ENCODE assay signal across 11 cellular contexts in the genomic region with DNA sequence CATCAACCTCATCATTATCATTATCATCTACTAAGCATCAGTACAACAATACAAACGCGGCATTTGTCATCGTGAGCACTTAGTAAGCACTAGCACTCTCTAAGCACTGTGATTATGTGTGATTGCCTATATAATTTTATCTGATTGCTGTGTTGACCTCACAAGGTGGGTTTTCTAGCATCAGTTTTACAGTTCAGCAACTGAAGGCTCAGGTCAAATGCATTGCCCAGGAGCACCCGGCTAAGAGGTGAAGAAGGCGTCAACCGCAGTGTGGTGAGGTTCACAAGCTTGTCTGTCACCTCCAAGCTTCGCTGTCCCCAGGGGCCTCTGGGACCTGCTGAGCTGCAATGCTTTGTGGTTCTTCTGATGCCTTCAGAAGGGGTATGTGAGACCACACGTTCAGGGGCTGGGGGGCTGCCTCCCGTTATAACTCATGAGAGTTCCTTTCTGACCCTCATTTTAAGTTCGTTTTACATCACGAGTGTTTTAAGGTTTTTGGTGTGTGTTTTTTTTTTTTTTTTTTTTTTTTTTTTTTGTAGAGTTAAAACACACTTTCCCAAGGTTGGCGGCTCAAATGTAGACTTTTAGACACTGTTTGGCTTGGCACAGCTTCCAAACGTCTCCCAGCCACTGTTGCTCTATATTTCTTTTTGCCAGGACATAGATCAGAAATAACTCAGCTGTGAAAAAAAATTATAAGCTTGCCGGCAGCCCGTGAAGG. TPM values are rescaled to one million over a fixed set of nuclear protein-coding genes. Genes with fewer than 3 reads are reported as not detected.
DNase-seq lines count a peak whose midpoint lies in the region; ATAC-seq, FAIRE-seq and TF ChIP-seq lines count a peak whose summit lies in the region.
"Had no signal": no experiment of that assay in that cellular context is flagged by ENCODE, and none has a peak within 500 bp of the region (broad histone marks: within the 10 kb centered on the region; RNA-seq: fewer than 3 reads in every experiment).

No MANE protein-coding gene starts in this region.

- no peaks in the 10 kb centered on the region for H3K36me3 ChIP-seq in kidney (ENCODE audit: control insufficient read depth in 1 of 2, insufficient read depth in 2 of 2, low read length in 2 of 2)
- no peaks in the 10 kb centered on the region for H3K36me3 ChIP-seq in transverse colon

- no peak overlapping the region for H3K9ac ChIP-seq in kidney (ENCODE audit: low read length in 2 of 2)

- no peak for TF ChIP-seq POLR2A in transverse colon (IDR thresholded peaks at IDR 0.05)

- POLR2A ChIA-PET in activated CD4-positive, alpha-beta memory T cell treated with anti-CD3 and anti-CD28 coated beads for 36 hours (lab: Charles Lee), result no interaction called here

- H3K27me3 ChIP-seq in transverse colon, result peaks cover 16% of the 10 kb centered on the region

- no peak overlapping the region for H3K4me3 Mint-ChIP-seq in activated CD4-positive, alpha-beta memory T cell treated with anti-CD3 and anti-CD28 coated beads for 36 hours

- H3K27ac Mint-ChIP-seq in activated CD4-positive, alpha-beta memory T cell treated with anti-CD3 and anti-CD28 coated beads for 36 hours, result no peak overlapping the region

- intact Hi-C loops in activated CD4-positive, alpha-beta memory T cell treated with anti-CD3 and anti-CD28 coated beads for 36 hours (cut with micrococcal nuclease), result no loop called here
- intact Hi-C loops in kidney (cut with DNase I) (no loop called here), transverse colon (cut with DNase I; ENCODE audit: low total_unique reads) (no loop called here)

- DNase-seq in stimulated activated CD4-positive, alpha-beta T cell treated with anti-CD3 and anti-CD28 coated beads, Interleukin-15, amount 100 ng/mL, for 24 hours, result peak; percentile 12
- DNase-seq in stimulated activated CD4-positive, alpha-beta T cell treated with anti-CD3 and anti-CD28 coated beads, Interleukin-12 subunit alpha, Interleukin-12 subunit beta, amount 100 ng/mL, for 4 hours, result no peak
- peak; percentile 42 for DNase-seq in activated CD4-positive, alpha-beta memory T cell treated with anti-CD3 and anti-CD28 coated beads for 36 hours
- peak; percentile 35 for DNase-seq in kidney
- DNase-seq in transverse colon, result peak; percentile 15
- no peak for DNase-seq in MV-4-11 (lab: John Stamatoyannopoulos, UW)
- DNase-seq: NCI-H526; stimulated activated CD4-positive, alpha-beta T cell treated with anti-CD3 and anti-CD28 coated beads, Interleukin-2, amount 100 ng/mL, for 24 hours had no signal

- no peak for FAIRE-seq in kidney (lab: Jason Lieb, UNC)

- H3K36me3 Mint-ChIP-seq in activated CD4-positive, alpha-beta memory T cell treated with anti-CD3 and anti-CD28 coated beads for 36 hours, result peaks cover 2% of the 10 kb centered on the region

- peaks cover 5% of the 10 kb centered on the region for H3K9me3 Mint-ChIP-seq in activated CD4-positive, alpha-beta memory T cell treated with anti-CD3 and anti-CD28 coated beads for 36 hours

- ATAC-seq in HG03460 (IDR thresholded peaks at IDR 0.05; ENCODE audit: unreplicated experiment), result no peak
- no peak for ATAC-seq in HG03378 (IDR thresholded peaks at IDR 0.05; ENCODE audit: unreplicated experiment)

- TF ChIP-seq CTCF in kidney (IDR thresholded peaks at IDR 0.05; ENCODE audit: borderline replicate concordance, extremely low read depth, insufficient read depth) (no peak), transverse colon (IDR thresholded peaks at IDR 0.05) (no peak)

- in situ Hi-C loops in transverse colon (cut with MboI; ENCODE audit: low pct_ligation_motif_present in 1 of 4, low pct_unique_long_range_greater_than_20kb in 1 of 4, low sequenced_read_pairs in 3 of 4), result loop anchor here in 1 of 4 donors (25.0 kb wide), 1 partner anchor 435 kb away; the partner anchor contains the start of gene EFCAB6

- no peak overlapping the region for H3K27ac ChIP-seq in kidney (ENCODE audit: low read depth in 2 of 2, low read length in 2 of 2)
- H3K27ac ChIP-seq in transverse colon, result no peak overlapping the region

- peaks cover 9% of the 10 kb centered on the region for H3K4me1 Mint-ChIP-seq in activated CD4-positive, alpha-beta memory T cell treated with anti-CD3 and anti-CD28 coated beads for 36 hours (ENCODE audit: low read depth)

- no peak for TF ChIP-seq EP300 in transverse colon (IDR thresholded peaks at IDR 0.05; ENCODE audit: low read depth)

- CTCF ChIA-PET in activated CD4-positive, alpha-beta memory T cell treated with anti-CD3 and anti-CD28 coated beads for 36 hours (lab: Charles Lee), result interaction anchor here (2.4 to 2.5 kb wide), 2 partner anchors 31 to 103 kb away, joined by 9 to 12 read pairs; no protein-coding TSS in a partner anchor

- no peaks in the 10 kb centered on the region for H3K9me3 ChIP-seq in kidney (ENCODE audit: control insufficient read depth in 1 of 2, low read length in 2 of 2)
- no peaks in the 10 kb centered on the region for H3K9me3 ChIP-seq in transverse colon

- 54 to 57% methylated on average over 9 to 15 of the region's 15 CpGs for whole genome bisulfite sequencing in transverse colon (ENCODE audit: low coverage in 1 of 2), 2 donors

- no peak overlapping the region for H3K4me3 ChIP-seq in kidney (ENCODE audit: low read length in 2 of 2)
- no peak overlapping the region for H3K4me3 ChIP-seq in transverse colon

- peaks cover 29% of the 10 kb centered on the region for H3K27me3 Mint-ChIP-seq in activated CD4-positive, alpha-beta memory T cell treated with anti-CD3 and anti-CD28 coated beads for 36 hours

- peaks cover 5 to 7% of the 10 kb centered on the region in 2 donors for H3K4me1 ChIP-seq in kidney (ENCODE audit: control insufficient read depth in 1 of 2, insufficient read depth in 1 of 2, low read depth in 1 of 2, low read length in 2 of 2)
- H3K4me1 ChIP-seq in transverse colon, result peaks cover 0 to 13% (median 1%) of the 10 kb centered on the region in 4 donors

RNA-seq across cellular contexts. Expression of gene SCUBE1, which starts 33.8 kb away (rescaled TPM):
- total RNA-seq in activated CD4-positive, alpha-beta memory T cell treated with anti-CD3 and anti-CD28 coated beads for 36 hours, result not detected
- 7.1 TPM for total RNA-seq in kidney
- 2.3 TPM for polyA plus RNA-seq in kidney (ENCODE audit: insufficient read depth, low read depth, low replicate concordance)
- 1 to 10 TPM in 3 of 4 donors, under 1 TPM in 1; 0.68 to 6.4 (median 1.7) TPM for total RNA-seq in transverse colon

RNA-seq across cellular contexts. Expression of gene MPPED1, which starts 34.9 kb away (rescaled TPM):
- total RNA-seq in activated CD4-positive, alpha-beta memory T cell treated with anti-CD3 and anti-CD28 coated beads for 36 hours, result not detected
- total RNA-seq in kidney (not detected), transverse colon (not detected)
- polyA plus RNA-seq in kidney (ENCODE audit: insufficient read depth, low read depth, low replicate concordance), result not detected
- total RNA-seq: mononuclear cell had no signal

Comparison
In these comparisons a context has a peak if more than half of its experiments do, and no peak if none do; other contexts are left out.
1. DNase-seq: peak in stimulated activated CD4-positive, alpha-beta T cell treated with anti-CD3 and anti-CD28 coated beads, Interleukin-15, amount 100 ng/mL, for 24 hours (single experiment), activated CD4-positive, alpha-beta memory T cell treated with anti-CD3 and anti-CD28 coated beads for 36 hours (single experiment), kidney (single experiment) and transverse colon (single experiment); none in stimulated activated CD4-positive, alpha-beta T cell treated with anti-CD3 and anti-CD28 coated beads, Interleukin-12 subunit alpha, Interleukin-12 subunit beta, amount 100 ng/mL, for 4 hours (single experiment) and MV-4-11 (single experiment).